In the genomic region with DNA sequence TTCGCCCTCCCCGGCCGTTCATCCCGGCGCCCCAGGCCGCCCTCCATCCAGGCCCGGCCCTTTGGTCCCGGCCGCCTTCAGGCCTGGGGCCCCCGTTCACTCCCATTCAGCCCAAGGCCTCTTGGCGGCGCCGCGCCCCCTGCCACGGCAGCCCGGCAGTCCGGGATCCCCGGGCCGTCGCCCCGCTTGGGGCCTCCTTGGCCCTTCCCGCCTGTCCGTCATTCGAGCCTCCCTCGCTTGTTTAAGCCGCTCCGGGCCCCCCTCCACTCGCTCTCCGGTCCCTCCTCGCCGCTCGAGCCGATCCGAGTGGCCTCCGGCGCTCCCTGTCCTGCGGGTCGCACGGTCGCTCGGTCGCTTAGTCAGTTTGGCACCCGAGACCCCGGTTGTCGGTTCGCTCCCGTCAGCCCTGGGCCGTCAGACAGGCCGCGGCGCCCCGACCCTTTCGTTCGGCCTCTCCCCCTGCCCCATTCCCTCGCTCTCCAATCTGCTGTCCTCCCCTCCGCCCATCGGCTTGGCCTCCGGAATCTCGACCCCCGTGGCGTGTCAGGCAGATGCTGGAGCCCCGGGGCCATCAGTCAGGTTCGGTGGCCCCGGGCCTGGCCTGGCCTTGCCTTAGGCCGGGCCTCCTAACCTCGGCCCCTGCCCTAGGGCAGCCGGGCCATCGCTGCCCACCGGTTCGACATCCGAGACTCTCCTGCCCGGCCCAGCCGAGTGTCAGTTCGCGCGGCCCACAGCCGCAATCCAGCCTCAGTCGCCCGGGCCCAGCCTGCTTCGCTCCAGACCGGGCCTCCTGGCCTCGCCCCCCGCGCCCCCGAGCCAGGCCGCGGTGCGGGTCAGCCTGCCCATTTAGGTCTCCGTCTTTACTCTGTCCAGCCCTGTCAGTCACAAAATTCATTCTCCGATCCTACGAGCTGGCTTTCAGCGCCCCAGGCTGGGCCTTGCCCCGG, we compare ENCODE assay signal across 8 cellular contexts. TPM values are rescaled to one million over a fixed set of nuclear protein-coding genes. Genes with fewer than 3 reads are reported as not detected.
DNase-seq lines count a peak whose midpoint lies in the region; ATAC-seq and TF ChIP-seq lines count a peak whose summit lies in the region.

No MANE protein-coding gene starts in this region.

- H3K27me3 Mint-ChIP-seq in T-cell, result no peaks in the 10 kb centered on the region

- TF ChIP-seq CTCF in BJ (IDR thresholded peaks at IDR 0.05; ENCODE audit: insufficient read depth, low read depth, low read length) (no peak), ascending aorta (IDR thresholded peaks at IDR 0.05) (peak; percentile 10 to 41 (median 21))

- peak overlapping the region; percentile 98 to 99 for H3K27ac ChIP-seq in ascending aorta

- POLR2A ChIA-PET in BJ (lab: Charles Lee) (interaction anchor here (0.7 kb wide), 1 partner anchor 55 kb away, joined by 3 read pairs; no protein-coding TSS in a partner anchor), T-cell (lab: Charles Lee) (interaction anchor here (0.6 to 1.4 kb wide), 5 partner anchors 12 to 55 kb away, joined by 3 to 18 read pairs (median 4); a partner anchor contains a TSS)

- CTCF ChIA-PET in BJ (lab: Yijun Ruan, JAX), result interaction anchor here (0.8 to 1.5 kb wide), 5 partner anchors 12 to 79 kb away, joined by 3 to 6 read pairs (median 4); no protein-coding TSS in a partner anchor
- CTCF ChIA-PET in T-cell (lab: Charles Lee), result interaction anchor here (0.6 to 2.1 kb wide), 7 partner anchors 12 to 58 kb away, joined by 3 to 6 read pairs (median 4); a partner anchor contains a TSS

- intact Hi-C loops in ascending aorta (cut with DNase I), result loop anchor here (1.0 to 10.0 kb wide), 8 partner anchors 38 to 615 kb away; a partner anchor contains a TSS

- H3K36me3 ChIP-seq in BJ (ENCODE audit: control insufficient read depth, insufficient read depth, low read length) (peaks cover 5% of the 10 kb centered on the region), ascending aorta (peaks cover 6 to 8% of the 10 kb centered on the region in 2 donors)

- peaks cover 7% of the 10 kb centered on the region for H3K36me3 Mint-ChIP-seq in T-cell

- peak overlapping the region; percentile 73 to 96 for H3K27ac Mint-ChIP-seq in T-cell

- DNase-seq in BJ (ENCODE audit: low read depth) (no peak), T-cell (peak in 32 of 34 experiments; percentile 9 to 55 (median 33)), ascending aorta (ENCODE audit: low spot score in 2 of 2) (peak in 1 of 2 donors; percentile 73), hepatic stellate cell (ENCODE audit: low spot score) (peak; percentile 62), retina (peak; percentile 87), NCI-H1436 (lab: John Stamatoyannopoulos, UW) (no peak)

- peak overlapping the region; percentile 92 for H3K4me3 ChIP-seq in BJ (ENCODE audit: low read depth, low read length)
- peak overlapping the region; percentile 81 to 84 for H3K4me3 ChIP-seq in ascending aorta

- no peaks in the 10 kb centered on the region for H3K9me3 ChIP-seq in ascending aorta

- peaks cover 41 to 55% (median 45%) of the 10 kb centered on the region in 3 donors for H3K4me1 Mint-ChIP-seq in T-cell

- H3K4me3 Mint-ChIP-seq in T-cell, result peak overlapping the region; percentile 94 to 98 (median 96)

- H3K27me3 ChIP-seq in BJ (ENCODE audit: control insufficient read depth, insufficient read depth, low read length) (no peaks in the 10 kb centered on the region), ascending aorta (no peaks in the 10 kb centered on the region)

- ATAC-seq in GM19025 (IDR thresholded peaks at IDR 0.05; ENCODE audit: low read depth, unreplicated experiment) (peak; percentile 1), HG03460 (IDR thresholded peaks at IDR 0.05; ENCODE audit: unreplicated experiment) (peak; percentile 36), T-cell (replicated peaks in 1 of 4) (peak; percentile 15 to 24 (median 22))

- H3K9me3 Mint-ChIP-seq in T-cell, result no peaks in the 10 kb centered on the region

- H3K4me1 ChIP-seq in ascending aorta, result peaks cover 15 to 38% of the 10 kb centered on the region in 2 donors

RNA-seq across cellular contexts. Expression of a gene that starts 1.1 kb away (rescaled TPM):
- polyA plus RNA-seq in BJ (2011; rRNA removed), result 70.5 and 101 TPM in 2 replicates
- 70.2 and 118 TPM in 2 replicates for polyA minus RNA-seq in BJ (2011; rRNA and poly(A)+ RNA removed)
- total RNA-seq in T-cell (10 to 100 TPM; 31.4 to 35.3 (median 34.6) TPM), ascending aorta (102 TPM)

RNA-seq across cellular contexts. Expression of a gene that starts 1.1 kb away (rescaled TPM):
- 188 and 449 TPM in 2 replicates for polyA plus RNA-seq in BJ (2011; rRNA removed)
- polyA minus RNA-seq in BJ (2011; rRNA and poly(A)+ RNA removed), result 33.4 and 47.9 TPM in 2 replicates
- total RNA-seq in T-cell (100 to 1,000 TPM in 4 of 5 donors, 10 to 100 TPM in 1; 96.3 to 141 (median 127) TPM), ascending aorta (120 TPM)

RNA-seq across cellular contexts. Expression of a gene that starts 38.2 kb away (rescaled TPM):
- 24.0 and 24.2 TPM in 2 replicates for polyA plus RNA-seq in BJ (2011; rRNA removed)
- 27.8 and 37.3 TPM in 2 replicates for polyA minus RNA-seq in BJ (2011; rRNA and poly(A)+ RNA removed)
- total RNA-seq in T-cell (10 to 100 TPM; 24.4 to 29.3 (median 25.0) TPM), ascending aorta (6.1 TPM)

RNA-seq across cellular contexts. Expression of a gene that starts 54.8 kb away (rescaled TPM):
- 4.3 and 5.6 TPM in 2 replicates for polyA plus RNA-seq in BJ (2011; rRNA removed)
- 5.2 and 7.3 TPM in 2 replicates for polyA minus RNA-seq in BJ (2011; rRNA and poly(A)+ RNA removed)
- total RNA-seq in T-cell (1 to 10 TPM; 1.1 to 2.8 (median 1.8) TPM), ascending aorta (not detected)

Comparison
In these comparisons a context has a peak if more than half of its experiments do, and no peak if none do; other contexts are left out.
1. DNase-seq: peak in T-cell (32 of 34), hepatic stellate cell (single experiment) and retina (single experiment); none in BJ (single experiment) and NCI-H1436 (single experiment).
2. Peak in every context shown above with its lines, with median percentiles within 50 percentile points of each other: ATAC-seq.